In the genomic region with DNA sequence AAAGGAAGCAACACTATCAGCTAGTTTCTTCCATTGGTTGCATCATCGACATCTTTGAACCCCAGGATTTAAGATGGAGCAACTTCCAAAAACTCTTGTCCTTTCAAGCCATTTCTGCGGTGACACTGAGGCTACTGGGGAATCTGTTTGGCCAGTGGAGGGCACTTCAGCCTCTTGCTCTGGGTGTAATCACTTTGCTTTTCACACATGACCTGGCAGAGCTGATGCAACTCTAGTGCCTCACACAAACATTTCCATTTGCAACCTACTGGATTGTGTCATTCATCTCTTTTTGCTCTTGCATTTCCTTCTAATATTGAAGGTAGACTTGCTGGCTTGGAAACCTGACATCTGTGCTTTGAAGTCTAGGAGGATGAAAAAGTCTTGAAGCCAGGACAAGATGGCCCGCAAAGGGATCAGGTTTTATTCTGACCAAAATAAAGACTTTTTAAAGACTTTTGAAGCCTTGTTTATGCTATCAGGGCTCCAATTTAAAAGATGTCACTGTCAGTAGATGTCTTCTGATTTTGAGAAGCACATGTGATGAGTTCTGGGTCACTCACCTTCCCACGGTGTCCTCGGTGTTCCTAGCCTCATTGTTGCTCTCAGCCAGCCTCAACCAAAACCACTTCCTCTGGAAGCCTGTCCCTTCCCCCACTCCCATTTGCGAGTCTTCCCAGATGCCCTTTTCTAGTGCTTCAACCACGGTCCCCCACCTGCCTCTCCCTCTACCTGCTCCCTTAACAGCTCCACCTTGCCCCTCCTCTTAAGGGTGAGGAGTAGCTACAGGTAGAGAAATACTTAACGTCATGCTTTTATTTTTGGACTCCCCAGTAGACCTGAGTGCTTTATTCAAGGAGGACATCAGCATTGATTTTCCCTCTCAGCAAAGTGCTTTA, we compare ENCODE assay signal across 9 cellular contexts.
DNase-seq lines count a peak whose midpoint lies in the region; ATAC-seq, FAIRE-seq and TF ChIP-seq lines count a peak whose summit lies in the region.
"Had no signal": no experiment of that assay in that cellular context is flagged by ENCODE, and none has a peak within 500 bp of the region (broad histone marks: within the 10 kb centered on the region; RNA-seq: fewer than 3 reads in every experiment).

No MANE protein-coding gene starts in this region.

- TF ChIP-seq POLR2A in H54 (IDR thresholded peaks at IDR 0.05; ENCODE audit: low read depth, low read length) = no peak

- TF ChIP-seq CTCF in coronary artery (IDR thresholded peaks at IDR 0.05) (peak; percentile 30), lung (IDR thresholded peaks at IDR 0.05; ENCODE audit: control extremely low read depth, extremely low read depth) (peak; percentile 14)

- no peak overlapping the region for H3K4me3 ChIP-seq in coronary artery
- H3K4me3 ChIP-seq in lung = no peak overlapping the region

- peaks cover 0 to 2% of the 10 kb centered on the region in 2 donors for H3K9me3 ChIP-seq in lung (ENCODE audit: control insufficient read depth in 2 of 2, insufficient read depth in 1 of 2, low read length in 1 of 2)

- ATAC-seq in HG03095 (IDR thresholded peaks at IDR 0.05; ENCODE audit: unreplicated experiment) (peak; percentile 73), lung (ENCODE audit: insufficient read depth, low FRiP score) (no peak)

- no peaks in the 10 kb centered on the region for H3K27me3 ChIP-seq in lung (ENCODE audit: control insufficient read depth, insufficient read depth)

- 42 to 58% methylated on average over 8 of the region's 8 CpGs for WGBS in lung, 2 donors

- H3K27ac ChIP-seq in coronary artery (no peak overlapping the region), lung (ENCODE audit: low read depth in 1 of 2, low read length in 1 of 2) (no peak overlapping the region)

- H3K4me1 ChIP-seq in lung (ENCODE audit: control insufficient read depth in 2 of 2, insufficient read depth in 2 of 2, low read length in 2 of 2) = peaks cover 0 to 1% of the 10 kb centered on the region in 2 donors

- H3K36me3 ChIP-seq in lung (ENCODE audit: control insufficient read depth in 2 of 2, insufficient read depth in 2 of 2, low read length in 2 of 2) = no peaks in the 10 kb centered on the region

- FAIRE-seq in H54 (lab: Jason Lieb, UNC) = no peak

- peak; percentile 11 for DNase-seq in NCI-H1436 (lab: John Stamatoyannopoulos, UW)
- no peak for DNase-seq in NCI-H1436 treated with DMSO at 0.1 percent for 48 hours (lab: John Stamatoyannopoulos, UW)
- peak; percentile 86 for DNase-seq in NCI-H748 (lab: John Stamatoyannopoulos, UW; ENCODE audit: unreplicated experiment)
- DNase-seq in coronary artery (ENCODE audit: low spot score) = no peak
- no peak for DNase-seq in lung (ENCODE audit: low spot score)
- DNase-seq in activated CD4-positive, alpha-beta T cell treated with anti-CD3 and anti-CD28 coated beads, Interleukin-2, amount 50 U/mL, for 1 hour = no peak
- DNase-seq in H54 (ENCODE audit: insufficient read length, low spot score) = no peak
- DNase-seq: CD4-positive, CD25-positive, alpha-beta regulatory T cell had no signal

Comparison
In these comparisons a context has a peak if more than half of its experiments do, and no peak if none do; other contexts are left out.
1. DNase-seq: peak in NCI-H1436 (single experiment) and NCI-H748 (single experiment); none in NCI-H1436 treated with DMSO at 0.1 percent for 48 hours (single experiment), coronary artery (single experiment), lung (single experiment), activated CD4-positive, alpha-beta T cell treated with anti-CD3 and anti-CD28 coated beads, Interleukin-2, amount 50 U/mL, for 1 hour (single experiment) and H54 (single experiment).